ENCODE assay signal across 22 cellular contexts in genomic region chr19:11019262-11019661, GRCh38. TPM values are rescaled to one million over a fixed set of nuclear protein-coding genes. Genes with fewer than 3 reads are reported as not detected.
DNase-seq lines count a peak whose midpoint lies in the region; TF ChIP-seq lines count a peak whose summit lies in the region.
"Had no signal": no experiment of that assay in that cellular context is flagged by ENCODE, and none has a peak within 500 bp of the region (broad histone marks: within the 10 kb centered on the region; RNA-seq: fewer than 3 reads in every experiment).

No MANE protein-coding gene starts in this region.

- H4K20me1 ChIP-seq in BLaER1: peaks cover 100% of the 10 kb centered on the region
- peaks cover 21% of the 10 kb centered on the region for H4K20me1 ChIP-seq in smooth muscle cell (ENCODE audit: low read depth)

- H3K4me3 ChIP-seq in BLaER1: no peak overlapping the region
- no peak overlapping the region for H3K4me3 ChIP-seq in H7 (ENCODE audit: insufficient read depth, low read depth, low read length)
- H3K4me3 ChIP-seq in esophagus squamous epithelium: no peak overlapping the region
- H3K4me3 ChIP-seq in smooth muscle cell: no peak overlapping the region
- H3K4me3 ChIP-seq: PC-9, SJSA1 had no signal

- intact Hi-C loops in esophagus squamous epithelium (cut with DNase I): no loop called here

- TF ChIP-seq CTCF in esophagus squamous epithelium (IDR thresholded peaks at IDR 0.05) (no peak), smooth muscle cell (IDR thresholded peaks at IDR 0.05; ENCODE audit: borderline replicate concordance, insufficient read depth, poor library complexity, severe bottlenecking) (no peak)

- 88% methylated on average over 6 of the region's 21 CpGs; no CpG with 5 or more reads in 1 of the 2 donors for WGBS in esophagus squamous epithelium, 2 donors
- 97% methylated on average over 20 of the region's 21 CpGs for WGBS in smooth muscle cell (ENCODE audit: low lambda C conversion rate)

- H3K36me3 ChIP-seq in BLaER1 (peaks cover 100% of the 10 kb centered on the region), H7 (replicated peaks; ENCODE audit: control insufficient read depth, insufficient read depth, low read length) (peaks cover 74% of the 10 kb centered on the region), esophagus squamous epithelium (peaks cover 64 to 100% (median 78%) of the 10 kb centered on the region in 3 donors), smooth muscle cell (ENCODE audit: low read depth) (peaks cover 8% of the 10 kb centered on the region)

- H3K4me1 ChIP-seq in BLaER1 (peaks cover 99% of the 10 kb centered on the region), esophagus squamous epithelium (no peaks in the 10 kb centered on the region), smooth muscle cell (ENCODE audit: low read depth) (no peaks in the 10 kb centered on the region)
- H3K4me1 ChIP-seq: SJSA1 had no signal

- no peaks in the 10 kb centered on the region for H3K79me2 ChIP-seq in smooth muscle cell (ENCODE audit: low read depth)

- H3K9ac ChIP-seq in BLaER1 (0 out of 2 replicates have a peak overlapping the region, but pooled peaks have one; percentile 40), smooth muscle cell (ENCODE audit: low read depth) (no peak overlapping the region)

- TF ChIP-seq POLR2A in esophagus squamous epithelium (IDR thresholded peaks at IDR 0.05): no peak

- peak overlapping the region; percentile 71 for H3K27ac ChIP-seq in BLaER1
- peak overlapping the region in 3 of 4 donors; percentile 16 to 61 (median 38) for H3K27ac ChIP-seq in esophagus squamous epithelium
- peak overlapping the region; percentile 86 for H3K27ac ChIP-seq in smooth muscle cell (ENCODE audit: low read depth)
- H3K27ac ChIP-seq: PC-9, SJSA1 had no signal

- peak overlapping the region; percentile 86 for H3K4me2 ChIP-seq in BLaER1
- H3K4me2 ChIP-seq in smooth muscle cell: no peak overlapping the region
- H3K4me2 ChIP-seq: PC-9 had no signal

- H3K27me3 ChIP-seq in BLaER1 (no peaks in the 10 kb centered on the region), H7 (ENCODE audit: control insufficient read depth, insufficient read depth, low read length) (no peaks in the 10 kb centered on the region), esophagus squamous epithelium (no peaks in the 10 kb centered on the region), smooth muscle cell (ENCODE audit: low read depth) (no peaks in the 10 kb centered on the region)
- H3K27me3 ChIP-seq: SJSA1 had no signal

- H2AFZ ChIP-seq in smooth muscle cell (ENCODE audit: low read depth): no peak overlapping the region
- H2AFZ ChIP-seq: PC-9 had no signal

- in situ Hi-C loops in G401 (cut with HindIII; ENCODE audit: low sequenced_read_pairs): no loop called here

- H3K9me3 ChIP-seq in BLaER1 (no peaks in the 10 kb centered on the region), esophagus squamous epithelium (no peaks in the 10 kb centered on the region), smooth muscle cell (replicated peaks; ENCODE audit: low read depth) (no peaks in the 10 kb centered on the region)
- H3K9me3 ChIP-seq: SJSA1 had no signal

- DNase-seq in H7 (peak; percentile 52), esophagus squamous epithelium (lab: John Stamatoyannopoulos, UW) (no peak), smooth muscle cell (lab: John Stamatoyannopoulos, UW; ENCODE audit: unreplicated experiment) (no peak), NCI-H345 (lab: John Stamatoyannopoulos, UW) (no peak), G401 (ENCODE audit: low spot score) (no peak)
- DNase-seq in activated effector memory CD4-positive, alpha-beta T cell treated with Interleukin-2 at 50 U/mL for 16 hours: no peak
- DNase-seq: CD4-positive, alpha-beta memory T cell; COR-L47; DMS 273 treated with DMSO at 0.1 percent for 48 hours; DMS79; EL; GF-D8; Karpas-422; NCI-H1105; NCI-H1436 treated with DMSO at 0.1 percent for 48 hours; NCI-H187 treated with DMSO at 0.1 percent for 48 hours; NCI-H2171 treated with DMSO at 0.1 percent for 48 hours; NCI-H524 treated with DMSO at 0.1 percent for 48 hours; NCI-H774 had no signal

- no peaks in the 10 kb centered on the region for H3F3A ChIP-seq in smooth muscle cell (ENCODE audit: low read depth)

RNA-seq across cellular contexts. Expression of gene SMARCA4, which starts 58.4 kb away (rescaled TPM):
- total RNA-seq in H7 (2014; rRNA removed; shearing (Covaris generic)): 173 and 208 TPM in 2 replicates
- total RNA-seq in esophagus squamous epithelium: 100 to 1,000 TPM in 2 of 4 donors, 10 to 100 TPM in 2; 62.8 to 142 (median 93.4) TPM
- total RNA-seq in smooth muscle cell: 39.0 and 59.6 TPM in 2 replicates
- 100 and 120 TPM in 2 replicates for polyA plus RNA-seq in smooth muscle cell
- total RNA-seq in G401 (2014; rRNA removed; shearing (Covaris generic)): 214 and 281 TPM in 2 replicates
